In the genomic region with DNA sequence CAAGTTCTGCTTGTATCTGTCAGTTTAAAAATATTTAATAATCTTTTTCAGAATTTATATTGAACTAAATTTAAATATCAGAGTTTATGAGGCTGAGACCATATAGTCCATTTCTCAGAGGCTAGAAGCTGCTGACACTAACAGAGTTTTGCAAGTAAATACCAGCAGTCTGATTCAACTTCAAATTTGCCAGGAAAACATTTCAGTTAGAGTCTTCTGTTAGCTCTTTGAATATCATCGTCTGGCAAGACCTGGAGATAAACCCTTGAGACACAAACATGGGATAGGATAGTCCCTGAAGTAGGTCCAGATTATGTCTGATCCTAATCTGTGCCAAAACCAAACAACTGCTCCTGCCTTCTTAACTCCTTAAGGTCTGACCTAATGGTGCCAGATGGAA, we compare ENCODE assay signal across 31 cellular contexts.
"Had no signal": no experiment of that assay in that cellular context is flagged by ENCODE, and none has a peak within 500 bp of the region (broad histone marks: within the 10 kb centered on the region; RNA-seq: fewer than 3 reads in every experiment).

No MANE protein-coding gene starts in this region.

- H3K27ac ChIP-seq: adrenal gland, body of pancreas, breast epithelium, PC-9, RWPE1, SJCRH30, SK-N-MC had no signal

- DNase-seq: activated CD4-positive, alpha-beta T cell treated with anti-CD3 and anti-CD28 coated beads for 36 hours; activated CD4-positive, alpha-beta T cell treated with anti-CD3 and anti-CD28 coated beads, Interleukin-2, amount 10 ng/mL, durations not matched to agents 7 days and 5 days; activated CD4-positive, alpha-beta T cell treated with anti-CD3 and anti-CD28 coated beads, Interleukin-2, amount 50 U/mL, for 48 hours; activated CD8-positive, alpha-beta T cell treated with anti-CD3 and anti-CD28 coated beads, Interleukin-2, amount 10 ng/mL, durations not matched to agents 7 days and 5 days; activated gamma-delta T cell treated with Interleukin-2 at 50 U/mL for 16 hours; activated naive CD4-positive, alpha-beta T cell treated with anti-CD3 and anti-CD28 coated beads for 36 hours; activated T-cell treated with anti-CD3 and anti-CD28 coated beads, Interleukin-2, amount 50 U/mL, for 24 hours; adrenal gland; body of pancreas; caudate nucleus; Kasumi-1; KG1; NCI-H1092 treated with DMSO at 0.1 percent for 48 hours; NCI-H1417; NCI-H146; NCI-H187; NCI-H2081; NCI-H2171 treated with DMSO at 0.1 percent for 48 hours; NCI-H2227 treated with DMSO at 0.1 percent for 48 hours; NCI-H69; NK-92 treated with Interleukin-12 subunit alpha and Interleukin-12 subunit beta, amount 100 ng/mL, for 24 hours; PC-9; SHP77; SJCRH30; T1000 had no signal

- ATAC-seq: activated CD4-positive, alpha-beta T cell treated with anti-CD3 and anti-CD28 coated beads for 36 hours; activated CD4-positive, CD25-positive, alpha-beta regulatory T cell treated with anti-CD3 and anti-CD28 coated beads, Interleukin-2, amount 50 U/mL, for 24 hours; activated CD8-positive, alpha-beta T cell treated with anti-CD3 and anti-CD28 coated beads, Interleukin-2, amount 10 ng/mL, durations not matched to agents 7 days and 5 days; activated naive CD4-positive, alpha-beta T cell treated with anti-CD3 and anti-CD28 coated beads, Interleukin-2, amount 50 U/mL, for 72 hours; body of pancreas; WTC11 had no signal
